In the genomic region with DNA sequence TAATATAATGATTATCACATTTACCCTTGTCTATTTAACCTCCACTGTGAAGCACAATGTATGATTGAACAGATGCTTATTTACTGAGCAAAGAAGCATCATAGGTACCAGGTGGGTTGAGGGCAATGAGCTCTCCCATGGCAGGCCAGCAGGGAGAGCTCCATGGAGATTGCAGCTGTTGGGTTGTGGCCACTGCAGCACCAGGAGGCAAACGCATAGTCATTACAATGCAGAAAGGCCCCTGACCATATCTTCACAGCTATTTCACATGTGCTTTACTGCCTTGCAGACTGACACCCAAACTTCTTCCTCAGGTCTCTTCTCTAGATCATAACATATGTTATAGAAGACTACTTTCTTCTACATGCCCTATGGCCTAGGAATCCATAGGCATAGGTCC, we compare ENCODE assay signal across 20 cellular contexts.
"Had no signal": no experiment of that assay in that cellular context is flagged by ENCODE, and none has a peak within 500 bp of the region (broad histone marks: within the 10 kb centered on the region; RNA-seq: fewer than 3 reads in every experiment).

No MANE protein-coding gene starts in this region.

- DNase-seq: effector memory CD4-positive, alpha-beta T cell; esophagus squamous epithelium; foreskin melanocyte; glutamatergic neuron; heart right ventricle; hippocampal formation; left cardiac atrium; left lung; mesendoderm; midbrain; naive thymus-derived CD4-positive, alpha-beta T cell; nucleus accumbens; sigmoid colon; stimulated activated CD4-positive, alpha-beta T cell treated with anti-CD3 and anti-CD28 coated beads, Interleukin-2, amount 100 ng/mL, for 24 hours; stimulated activated CD4-positive, alpha-beta T cell treated with anti-CD3 and anti-CD28 coated beads, Interleukin-4, amount 100 ng/mL, for 24 hours; stimulated activated naive CD4-positive, alpha-beta T cell treated with Interleukin-2 at 50 U/mL for 16 hours; substantia nigra; upper lobe of left lung had no signal

- H3K27ac Mint-ChIP-seq: stimulated activated effector memory CD8-positive, alpha-beta T cell treated with anti-CD3 and anti-CD28 coated beads, Interleukin-12 subunit alpha, Interleukin-12 subunit beta, amount 100 ng/mL, for 72 hours had no signal

- H3K36me3 Mint-ChIP-seq: stimulated activated effector memory CD8-positive, alpha-beta T cell treated with anti-CD3 and anti-CD28 coated beads, Interleukin-12 subunit alpha, Interleukin-12 subunit beta, amount 100 ng/mL, for 72 hours had no signal

- H3K4me3 Mint-ChIP-seq: naive thymus-derived CD4-positive, alpha-beta T cell; nephron; stimulated activated effector memory CD8-positive, alpha-beta T cell treated with anti-CD3 and anti-CD28 coated beads, Interleukin-12 subunit alpha, Interleukin-12 subunit beta, amount 100 ng/mL, for 72 hours had no signal

- ATAC-seq: heart right ventricle; left cardiac atrium; left lung; naive thymus-derived CD4-positive, alpha-beta T cell; stimulated activated effector memory CD8-positive, alpha-beta T cell treated with anti-CD3 and anti-CD28 coated beads, Interleukin-12 subunit alpha, Interleukin-12 subunit beta, amount 100 ng/mL, for 72 hours had no signal
